In genomic region chr2:189467160-189467559, GRCh38 we compare ENCODE assay signal across 2 cellular contexts.
TF ChIP-seq lines count a peak whose summit lies in the region.

No MANE protein-coding gene starts in this region.

TF ChIP-seq in liver, 16 proteins besides CTCF, POLR2A, EP300 and RAD21 (continued from another document):
- TF ChIP-seq ATF3 (IDR thresholded peaks at IDR 0.05) (no peak), MAX (IDR thresholded peaks at IDR 0.05) (no peak), ZBTB33 (IDR thresholded peaks at IDR 0.05) (no peak), TAF1 (conservative IDR thresholded peaks at IDR 0.05) (no peak), YY1 (IDR thresholded peaks at IDR 0.05) (no peak), NR2F2 (IDR thresholded peaks at IDR 0.05) (no peak), EGR1 (IDR thresholded peaks at IDR 0.05; ENCODE audit: low read depth in 2 of 2) (no peak), FOXA2 (IDR thresholded peaks at IDR 0.05) (no peak), FOXA1 (IDR thresholded peaks at IDR 0.05) (no peak), SP1 (IDR thresholded peaks at IDR 0.05) (no peak), REST (IDR thresholded peaks at IDR 0.05) (no peak)

TF ChIP-seq in HepG2, 621 proteins besides CTCF, POLR2A, EP300 and RAD21:
- TF ChIP-seq ZNF281 (CRISPR knock-in tag; IDR thresholded peaks at IDR 0.05; ENCODE audit: borderline replicate concordance) (no peak), BATF2 (CRISPR knock-in tag; IDR thresholded peaks at IDR 0.05) (no peak), MTA1 (CRISPR knock-in tag; IDR thresholded peaks at IDR 0.05; ENCODE audit: borderline replicate concordance) (no peak), ZNF883 (CRISPR knock-in tag; IDR thresholded peaks at IDR 0.05; ENCODE audit: not compliant biosample characterization) (no peak), POLR2G (IDR thresholded peaks at IDR 0.05; ENCODE audit: low read depth, low read length) (no peak), PHF21A (CRISPR knock-in tag; IDR thresholded peaks at IDR 0.05) (no peak), ZNF567 (CRISPR knock-in tag; IDR thresholded peaks at IDR 0.05; ENCODE audit: borderline replicate concordance) (no peak), UBTF (CRISPR knock-in tag; IDR thresholded peaks at IDR 0.05) (no peak), NCOR1 (IDR thresholded peaks at IDR 0.05; ENCODE audit: borderline replicate concordance, low read length) (no peak), ZBTB1 (CRISPR knock-in tag; IDR thresholded peaks at IDR 0.05; ENCODE audit: borderline replicate concordance) (no peak), ZFP82 (CRISPR knock-in tag; IDR thresholded peaks at IDR 0.05; ENCODE audit: borderline replicate concordance) (no peak), RARA (CRISPR knock-in tag; IDR thresholded peaks at IDR 0.05) (no peak), ZNF713 (CRISPR knock-in tag; IDR thresholded peaks at IDR 0.05) (no peak)
